Comparison of ENCODE assay signal across 8 cellular contexts in genomic region chr11:60485987-60486386, GRCh38. TPM values are rescaled to one million over a fixed set of nuclear protein-coding genes. Genes with fewer than 3 reads are reported as not detected.
DNase-seq lines count a peak whose midpoint lies in the region; ATAC-seq and TF ChIP-seq lines count a peak whose summit lies in the region.

No MANE protein-coding gene starts in this region.

- DNase-seq in CD4-positive, alpha-beta memory T cell: peak in 3 of 5 donors; percentile 0 to 9 (median 2)
- DNase-seq in NCI-H2171 treated with DMSO at 0.1 percent for 48 hours (lab: John Stamatoyannopoulos, UW) (peak; percentile 43), colonic mucosa (peak; percentile 47), BE2C (no peak), cortex of kidney (lab: John Stamatoyannopoulos, UW) (no peak)
- no peak for DNase-seq in stimulated activated naive CD8-positive, alpha-beta T cell treated with anti-CD3 and anti-CD28 coated beads, Interleukin-15, amount 100 ng/mL, for 72 hours

- peaks cover 6 to 15% (median 11%) of the 10 kb centered on the region in 4 donors for H3K4me1 Mint-ChIP-seq in CD4-positive, alpha-beta memory T cell
- no peaks in the 10 kb centered on the region for H3K4me1 Mint-ChIP-seq in stimulated activated naive CD8-positive, alpha-beta T cell treated with anti-CD3 and anti-CD28 coated beads, Interleukin-15, amount 100 ng/mL, for 72 hours

- H3K27me3 ChIP-seq in CD4-positive, alpha-beta memory T cell (ENCODE audit: insufficient read depth, low read length): no peaks in the 10 kb centered on the region
- H3K27me3 ChIP-seq in colonic mucosa (no peaks in the 10 kb centered on the region), BE2C (no peaks in the 10 kb centered on the region)

- TF ChIP-seq CTCF in colonic mucosa (IDR thresholded peaks at IDR 0.05) (peak; percentile 39), BE2C (IDR thresholded peaks at IDR 0.05; ENCODE audit: low read depth, low read length) (no peak)

- H3K27ac Mint-ChIP-seq in CD4-positive, alpha-beta memory T cell: no peak overlapping the region
- H3K27ac Mint-ChIP-seq in stimulated activated naive CD8-positive, alpha-beta T cell treated with anti-CD3 and anti-CD28 coated beads, Interleukin-15, amount 100 ng/mL, for 72 hours: no peak overlapping the region

- no peak overlapping the region for H3K4me3 ChIP-seq in CD4-positive, alpha-beta memory T cell (ENCODE audit: low read length in 2 of 2)
- H3K4me3 ChIP-seq in colonic mucosa (no peak overlapping the region), BE2C (ENCODE audit: low read depth, low read length) (no peak overlapping the region)

- no peak overlapping the region for H3K9ac ChIP-seq in colonic mucosa (ENCODE audit: low read depth in 2 of 2, low read length in 2 of 2)

- H3K4me3 Mint-ChIP-seq in CD4-positive, alpha-beta memory T cell: no peak overlapping the region
- H3K4me3 Mint-ChIP-seq in stimulated activated naive CD8-positive, alpha-beta T cell treated with anti-CD3 and anti-CD28 coated beads, Interleukin-15, amount 100 ng/mL, for 72 hours: no peak overlapping the region

- peaks cover 2 to 9% of the 10 kb centered on the region in 2 donors for H3K27me3 Mint-ChIP-seq in CD4-positive, alpha-beta memory T cell
- no peaks in the 10 kb centered on the region for H3K27me3 Mint-ChIP-seq in stimulated activated naive CD8-positive, alpha-beta T cell treated with anti-CD3 and anti-CD28 coated beads, Interleukin-15, amount 100 ng/mL, for 72 hours

- ATAC-seq in GM18870 (IDR thresholded peaks at IDR 0.05; ENCODE audit: unreplicated experiment) (peak; percentile 94), HG02970 (IDR thresholded peaks at IDR 0.05; ENCODE audit: low FRiP score, unreplicated experiment) (peak; percentile 83)
- peak; percentile 76 for ATAC-seq in stimulated activated naive CD8-positive, alpha-beta T cell treated with anti-CD3 and anti-CD28 coated beads, Interleukin-15, amount 100 ng/mL, for 72 hours

- intact Hi-C loops in CD4-positive, alpha-beta memory T cell (cut with micrococcal nuclease): loop anchor here (1.0 kb wide), 1 partner anchor 123 kb away; no protein-coding TSS in a partner anchor
- intact Hi-C loops in colonic mucosa (cut with DNase I): loop anchor here (5.0 kb wide), 1 partner anchor 124 kb away; no protein-coding TSS in a partner anchor

- H3K9me3 ChIP-seq in CD4-positive, alpha-beta memory T cell (ENCODE audit: control insufficient read depth in 1 of 2, low read length in 2 of 2): no peaks in the 10 kb centered on the region
- H3K9me3 ChIP-seq in colonic mucosa: no peaks in the 10 kb centered on the region
- no peaks in the 10 kb centered on the region for H3K9me3 ChIP-seq in BE2C

- H3K9me3 Mint-ChIP-seq in CD4-positive, alpha-beta memory T cell: no peaks in the 10 kb centered on the region
- no peaks in the 10 kb centered on the region for H3K9me3 Mint-ChIP-seq in stimulated activated naive CD8-positive, alpha-beta T cell treated with anti-CD3 and anti-CD28 coated beads, Interleukin-15, amount 100 ng/mL, for 72 hours

- H3K4me1 ChIP-seq in CD4-positive, alpha-beta memory T cell (ENCODE audit: insufficient read depth, low read length): peaks cover 6% of the 10 kb centered on the region
- H3K4me1 ChIP-seq in colonic mucosa: no peaks in the 10 kb centered on the region
- no peaks in the 10 kb centered on the region for H3K4me1 ChIP-seq in BE2C

- POLR2A ChIA-PET in CD4-positive, alpha-beta memory T cell (lab: Charles Lee; ENCODE audit: partially characterized antibody): no interaction called here

- no peak overlapping the region for H3K27ac ChIP-seq in CD4-positive, alpha-beta memory T cell (ENCODE audit: low read depth, low read length)
- no peak overlapping the region for H3K27ac ChIP-seq in colonic mucosa

- CTCF ChIA-PET in CD4-positive, alpha-beta memory T cell (lab: Charles Lee; ENCODE audit: partially characterized antibody): interaction anchor here (1.7 kb wide), 1 partner anchor 123 kb away, joined by 5 read pairs; no protein-coding TSS in a partner anchor

- no peaks in the 10 kb centered on the region for H3K36me3 Mint-ChIP-seq in CD4-positive, alpha-beta memory T cell

- H3K36me3 ChIP-seq in CD4-positive, alpha-beta memory T cell (ENCODE audit: insufficient read depth, low read length): no peaks in the 10 kb centered on the region
- H3K36me3 ChIP-seq in colonic mucosa (no peaks in the 10 kb centered on the region), BE2C (no peaks in the 10 kb centered on the region)

RNA-seq across cellular contexts. Expression of gene MS4A12, which starts 6.6 kb away (rescaled TPM):
- total RNA-seq in CD4-positive, alpha-beta memory T cell: not detected
- polyA plus RNA-seq in CD4-positive, alpha-beta memory T cell: not detected
- 100 to 1,000 TPM in 1 of 2 donors, 10 to 100 TPM in 1; 46.5 to 445 TPM for total RNA-seq in colonic mucosa
- polyA plus RNA-seq in BE2C (2012; ENCODE audit: insufficient read depth, insufficient read length, low read depth): not detected

RNA-seq across cellular contexts. Expression of gene MS4A13, which starts 29.2 kb away (rescaled TPM):
- total RNA-seq in CD4-positive, alpha-beta memory T cell: not detected
- not detected for polyA plus RNA-seq in CD4-positive, alpha-beta memory T cell
- total RNA-seq in colonic mucosa: not detected
- not detected for polyA plus RNA-seq in BE2C (2012; ENCODE audit: insufficient read depth, insufficient read length, low read depth)

RNA-seq across cellular contexts. Expression of gene MS4A1, which starts 30.3 kb away (rescaled TPM):
- 1 to 10 TPM; 4.7 to 5.7 TPM for total RNA-seq in CD4-positive, alpha-beta memory T cell
- 10 to 100 TPM in 1 of 2 donors, 1 to 10 TPM in 1; 1.0 to 10.2 TPM for polyA plus RNA-seq in CD4-positive, alpha-beta memory T cell
- under 1 TPM; 0.96 to 0.98 TPM for total RNA-seq in colonic mucosa
- polyA plus RNA-seq in BE2C (2012; ENCODE audit: insufficient read depth, insufficient read length, low read depth): not detected

RNA-seq across cellular contexts. Expression of gene MS4A5, which starts 56.6 kb away (rescaled TPM):
- total RNA-seq in CD4-positive, alpha-beta memory T cell: not detected
- not detected for polyA plus RNA-seq in CD4-positive, alpha-beta memory T cell
- not detected for total RNA-seq in colonic mucosa
- polyA plus RNA-seq in BE2C (2012; ENCODE audit: insufficient read depth, insufficient read length, low read depth): not detected

Comparison
In these comparisons a context has a peak if more than half of its experiments do, and no peak if none do; other contexts are left out.
1. DNase-seq: peak in CD4-positive, alpha-beta memory T cell (3 of 5), NCI-H2171 treated with DMSO at 0.1 percent for 48 hours (single experiment) and colonic mucosa (single experiment); none in stimulated activated naive CD8-positive, alpha-beta T cell treated with anti-CD3 and anti-CD28 coated beads, Interleukin-15, amount 100 ng/mL, for 72 hours (0 of 2), BE2C (single experiment) and cortex of kidney (single experiment).
2. RNA of gene MS4A12, which starts 6.6 kb away (total RNA-seq): 46.5 to 445 TPM in colonic mucosa; not detected in CD4-positive, alpha-beta memory T cell; every median in the first group is over 10 times any median in the second.
3. Peak in every context shown above with its lines, with median percentiles within 50 percentile points of each other: ATAC-seq.